Comparison of ENCODE assay signal across 22 cellular contexts in genomic region chr7:115649429-115649828, GRCh38.
"Had no signal": no experiment of that assay in that cellular context is flagged by ENCODE, and none has a peak within 500 bp of the region (broad histone marks: within the 10 kb centered on the region; RNA-seq: fewer than 3 reads in every experiment).

No MANE protein-coding gene starts in this region.

- H3K4me3 ChIP-seq: MG63, PC-9, Peyer's patch, SJSA1, SK-N-MC had no signal

- H3K27me3 ChIP-seq: MG63, Peyer's patch, SJSA1 had no signal

- H3K27ac ChIP-seq: HL-60, PC-9, Peyer's patch, SJSA1, SK-N-MC had no signal

- H3K9me3 ChIP-seq: MG63, Peyer's patch, SJSA1 had no signal

- DNase-seq: KBM-7, MG63, NCI-H1092, NCI-H1436, NCI-H187, NCI-H2029, NCI-H2081 treated with DMSO at 0.1 percent for 48 hours, NCI-H2171, NCI-H226, NCI-H446, NCI-H510A, NCI-H524 treated with DMSO at 0.1 percent for 48 hours, NCI-H69, NCI-H774, PC-9, Peyer's patch, Right ventricle myocardium superior, RPMI8226, SIG-M5 had no signal

- H3K4me1 ChIP-seq: Peyer's patch, SJSA1 had no signal

- H3K36me3 ChIP-seq: MG63, Peyer's patch, SJSA1 had no signal
